ENCODE assay signal across 27 cellular contexts in the genomic region with DNA sequence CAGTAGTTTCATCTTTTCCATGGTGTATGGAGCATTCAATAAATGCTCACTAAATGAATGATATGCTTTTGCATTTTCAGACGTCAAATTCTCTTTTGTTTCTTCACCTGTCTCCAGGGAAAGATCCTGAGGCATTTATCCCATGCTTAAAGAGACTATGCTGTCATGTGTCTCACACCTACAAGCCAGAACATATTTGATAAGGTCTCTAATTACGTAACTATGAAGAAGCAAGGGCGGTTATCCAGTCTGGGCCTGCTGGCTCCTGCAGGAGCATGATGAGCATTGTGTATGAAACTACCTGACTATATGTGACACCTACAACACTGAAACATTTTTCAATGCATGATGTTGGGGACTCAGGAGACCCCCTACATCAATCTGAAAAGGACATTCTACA. TPM values are rescaled to one million over a fixed set of nuclear protein-coding genes. Genes with fewer than 3 reads are reported as not detected.
A peak's percentile ranks its signal among the peaks of the same experiment; 100 is the strongest.
DNase-seq lines count a peak whose midpoint lies in the region; ATAC-seq and TF ChIP-seq lines count a peak whose summit lies in the region.
"Had no signal": no experiment of that assay in that cellular context is flagged by ENCODE, and none has a peak within 500 bp of the region (broad histone marks: within the 10 kb centered on the region; RNA-seq: fewer than 3 reads in every experiment).

No MANE protein-coding gene starts in this region.

- no peak for TF ChIP-seq CTCF in PC-3 (conservative IDR thresholded peaks at IDR 0.05; ENCODE audit: low read depth, low read length)
- no peak for TF ChIP-seq CTCF in GM13976 (IDR thresholded peaks at IDR 0.05; ENCODE audit: borderline replicate concordance, control extremely low read depth, extremely low read depth, insufficient read depth, missing control alignments)

- H3K79me2 ChIP-seq in PC-3 (ENCODE audit: low read length): no peaks in the 10 kb centered on the region
- H3K79me2 ChIP-seq: parathyroid adenoma had no signal

- no peaks in the 10 kb centered on the region for H3K9me3 ChIP-seq in PC-3 (ENCODE audit: low read length)
- H3K9me3 ChIP-seq: Caco-2, Peyer's patch, sigmoid colon had no signal

- H3K9me2 ChIP-seq in PC-3 (replicated peaks; ENCODE audit: low read length): no peaks in the 10 kb centered on the region

- no peaks in the 10 kb centered on the region for H3K27me3 ChIP-seq in PC-3 (ENCODE audit: low read length)
- H3K27me3 ChIP-seq: neural progenitor cell, Peyer's patch, sigmoid colon had no signal

- H3K4me1 Mint-ChIP-seq in memory B cell: peaks cover 3% of the 10 kb centered on the region
- H3K4me1 Mint-ChIP-seq: endodermal cell, neural progenitor cell had no signal

- H3K4me3 Mint-ChIP-seq in memory B cell: no peak overlapping the region
- H3K4me3 Mint-ChIP-seq: activated T-helper 1 cell treated with anti-CD3 and anti-CD28 coated beads, Interleukin-12 subunit alpha, Interleukin-12 subunit beta, Interleukin-2, Interleukin-4 antibody, amounts not matched to agents 30 ng/mL and 10 ng/mL and 1 ng/mL, durations not matched to agents 14 hours and 24 hours and 36 hours; endodermal cell; neural progenitor cell; stimulated activated naive B cell treated with anti-CD40 and anti-IgM and Interleukin-4, amounts not matched to agents 10 μg/mL and 1 μg/mL and 100 μg/mL, for 72 hours had no signal

- no peak overlapping the region for H3K4me3 ChIP-seq in PC-3 (ENCODE audit: low read length)
- H3K4me3 ChIP-seq: neural progenitor cell, Peyer's patch, sigmoid colon had no signal

- in situ Hi-C loops in GM13976 (cut with MboI; ENCODE audit: low sequenced_read_pairs, unreplicated experiment): no loop called here

- H3K4me1 ChIP-seq in PC-3 (ENCODE audit: insufficient read depth, low read length): no peaks in the 10 kb centered on the region
- H3K4me1 ChIP-seq: Caco-2, neural progenitor cell, parathyroid adenoma, Peyer's patch, sigmoid colon had no signal

- ATAC-seq in PC-3 (peak; percentile 39), esophagus mucosa (peak; percentile 96), memory B cell (ENCODE audit: low read depth) (no peak), GM19455 (IDR thresholded peaks at IDR 0.05; ENCODE audit: unreplicated experiment) (no peak), HG02840 (IDR thresholded peaks at IDR 0.05; ENCODE audit: low FRiP score, unreplicated experiment) (no peak)
- ATAC-seq: stimulated activated naive B cell treated with anti-CD40 and anti-IgM and Interleukin-4, amounts not matched to agents 10 μg/mL and 1 μg/mL and 100 μg/mL, for 72 hours had no signal

- DNase-seq in HPDE6-E6E7 (ENCODE audit: extremely low spot score): peak; percentile 89
- no peak for DNase-seq in PC-3
- no peak for DNase-seq in memory B cell (ENCODE audit: low spot score in 2 of 2)
- DNase-seq in DMS79 treated with DMSO at 0.1 percent for 48 hours (lab: John Stamatoyannopoulos, UW): no peak
- no peak for DNase-seq in GM13976 (ENCODE audit: low spot score)
- DNase-seq: activated CD4-positive, alpha-beta T cell treated with anti-CD3 and anti-CD28 coated beads, Interleukin-2, amount 50 U/mL, for 48 hours; activated naive CD4-positive, alpha-beta T cell treated with anti-CD3 and anti-CD28 coated beads, Interleukin-2, amount 50 U/mL, for 16 hours; amygdala; Caco-2; cortex of kidney; endodermal cell; GF-D8; HCEC 1CT; islet precursor cell; KBM-7; NCI-H146; NCI-H526 treated with DMSO at 0.1 percent for 48 hours; sigmoid colon; stimulated activated naive B cell treated with anti-CD40 and anti-IgM and Interleukin-4, amounts not matched to agents 10 μg/mL and 1 μg/mL and 100 μg/mL, for 72 hours had no signal

- no peaks in the 10 kb centered on the region for H3K27me3 Mint-ChIP-seq in memory B cell
- H3K27me3 Mint-ChIP-seq: stimulated activated naive B cell treated with anti-CD40 and anti-IgM and Interleukin-4, amounts not matched to agents 10 μg/mL and 1 μg/mL and 100 μg/mL, for 72 hours had no signal

- no peaks in the 10 kb centered on the region for H3F3A ChIP-seq in PC-3 (ENCODE audit: low read length, unreplicated experiment)

- no peaks in the 10 kb centered on the region for H3K9me3 Mint-ChIP-seq in memory B cell
- H3K9me3 Mint-ChIP-seq: activated T-helper 1 cell treated with anti-CD3 and anti-CD28 coated beads, Interleukin-12 subunit alpha, Interleukin-12 subunit beta, Interleukin-2, Interleukin-4 antibody, amounts not matched to agents 30 ng/mL and 10 ng/mL and 1 ng/mL, durations not matched to agents 14 hours and 24 hours and 36 hours; endodermal cell; neural progenitor cell; stimulated activated naive B cell treated with anti-CD40 and anti-IgM and Interleukin-4, amounts not matched to agents 10 μg/mL and 1 μg/mL and 100 μg/mL, for 72 hours had no signal

- H3K9ac ChIP-seq in PC-3 (ENCODE audit: low read length): no peak overlapping the region
- H3K9ac ChIP-seq: neural progenitor cell, parathyroid adenoma had no signal

- CTCF ChIA-PET in PC-3 (lab: Charles Lee): interaction anchor here (0.6 kb wide), 1 partner anchor 47 kb away, joined by 13 read pairs; no protein-coding TSS in a partner anchor

- peaks cover 7% of the 10 kb centered on the region; the same call in 1 of the 2 replicates for H3K36me3 ChIP-seq in PC-3 (ENCODE audit: low read depth, low read length)

- H3K27ac Mint-ChIP-seq in memory B cell: peak overlapping the region; percentile 59
- H3K27ac Mint-ChIP-seq: activated T-helper 1 cell treated with anti-CD3 and anti-CD28 coated beads, Interleukin-12 subunit alpha, Interleukin-12 subunit beta, Interleukin-2, Interleukin-4 antibody, amounts not matched to agents 30 ng/mL and 10 ng/mL and 1 ng/mL, durations not matched to agents 14 hours and 24 hours and 36 hours; endodermal cell; neural progenitor cell had no signal

- no peak overlapping the region for H3K27ac ChIP-seq in PC-3 (ENCODE audit: low read length)
- H3K27ac ChIP-seq: C4-2B, neural progenitor cell, parathyroid adenoma, Peyer's patch, sigmoid colon had no signal

- H3K36me3 Mint-ChIP-seq in memory B cell: peaks cover 23% of the 10 kb centered on the region

- no peaks in the 10 kb centered on the region for H4K20me1 ChIP-seq in PC-3 (ENCODE audit: low read length)

- BruUV-seq in PC-3 (replicated peaks; lab: Mats Ljungman, UMichigan): no TSS peak

- H3K4me2 ChIP-seq in PC-3 (ENCODE audit: low read length): no peak overlapping the region
- H3K4me2 ChIP-seq: neural progenitor cell had no signal

- no peak overlapping the region for H2AFZ ChIP-seq in PC-3 (ENCODE audit: low read length)
- H2AFZ ChIP-seq: neural progenitor cell, parathyroid adenoma had no signal

- intact Hi-C loops in PC-3 (cut with micrococcal nuclease): no loop called here

- POLR2A ChIA-PET in PC-3 (lab: Charles Lee; ENCODE audit: unreplicated experiment): no interaction called here

RNA-seq across cellular contexts. Expression of a gene that starts 51.8 kb away (rescaled TPM):
- total RNA-seq in PC-3 (2014; rRNA removed) (13.1 and 16.0 TPM in 2 replicates), esophagus mucosa (11.9 TPM)

Comparison
In these comparisons a context has a peak if more than half of its experiments do, and no peak if none do; other contexts are left out.
1. ATAC-seq: peak in PC-3 (single experiment) and esophagus mucosa (single experiment); none in memory B cell (single experiment), GM19455 (single experiment) and HG02840 (single experiment).